In genomic region chrX:151370906-151371305, GRCh38 we compare ENCODE assay signal across 1 cellular context.
TF ChIP-seq lines count a peak whose summit lies in the region.

No MANE protein-coding gene starts in this region.

TF ChIP-seq in HepG2, 621 proteins besides CTCF, POLR2A, EP300 and RAD21 (continued from another document):
- TF ChIP-seq ZNF550 (CRISPR knock-in tag; IDR thresholded peaks at IDR 0.05; ENCODE audit: borderline replicate concordance) (no peak), ZNF468 (CRISPR knock-in tag; IDR thresholded peaks at IDR 0.05) (no peak), ZNF280B (CRISPR knock-in tag; IDR thresholded peaks at IDR 0.05; ENCODE audit: borderline replicate concordance) (no peak), RARA (CRISPR knock-in tag; IDR thresholded peaks at IDR 0.05) (no peak)
